1 cellular context compared by ENCODE assay signal in genomic region chr5:105506692-105507277, GRCh38.
A peak's percentile ranks its signal among the peaks of the same experiment; 100 is the strongest.
TF ChIP-seq lines count a peak whose summit lies in the region.

No MANE protein-coding gene starts in this region.

TF ChIP-seq in HepG2, 621 proteins besides CTCF, POLR2A, EP300 and RAD21 (continued from another document):
- no peak for TF ChIP-seq ZNF280B (CRISPR knock-in tag; IDR thresholded peaks at IDR 0.05; ENCODE audit: borderline replicate concordance)
- no peak for TF ChIP-seq CBX2 (IDR thresholded peaks at IDR 0.05; ENCODE audit: low read depth, low read length)
- TF ChIP-seq CBX2 (CRISPR knock-in tag; IDR thresholded peaks at IDR 0.05; ENCODE audit: low read depth): no peak
- 0 out of 2 replicates have a peak, but pooled peaks have one; percentile 3 for TF ChIP-seq STAG1 (CRISPR knock-in tag; IDR thresholded peaks at IDR 0.05)
- TF ChIP-seq NRL (CRISPR knock-in tag; IDR thresholded peaks at IDR 0.05; ENCODE audit: borderline replicate concordance): no peak
